Comparison of ENCODE assay signal across 24 cellular contexts in genomic region chr9:92592946-92593860, GRCh38. TPM values are rescaled to one million over a fixed set of nuclear protein-coding genes. Genes with fewer than 3 reads are reported as not detected.
DNase-seq lines count a peak whose midpoint lies in the region; ATAC-seq and TF ChIP-seq lines count a peak whose summit lies in the region.
"Had no signal": no experiment of that assay in that cellular context is flagged by ENCODE, and none has a peak within 500 bp of the region (broad histone marks: within the 10 kb centered on the region; RNA-seq: fewer than 3 reads in every experiment).

No MANE protein-coding gene starts in this region.

- H3K9ac ChIP-seq in mesenchymal stem cell (ENCODE audit: low read length): peak overlapping the region; percentile 65

- H3K4me2 ChIP-seq in mesenchymal stem cell (ENCODE audit: low read length, poor library complexity, severe bottlenecking): no peak overlapping the region

- H3K27ac ChIP-seq in mesenchymal stem cell (ENCODE audit: low read length, poor library complexity, severe bottlenecking): no peak overlapping the region
- peak overlapping the region; percentile 69 to 90 for H3K27ac ChIP-seq in aorta (ENCODE audit: low read depth in 1 of 2, low read length in 2 of 2)
- H3K27ac ChIP-seq: breast epithelium, VCaP had no signal

- peaks cover 2% of the 10 kb centered on the region for H3K4me1 ChIP-seq in mesenchymal stem cell (ENCODE audit: control insufficient read depth, insufficient read depth, low read depth, low read length)
- peaks cover 2 to 11% of the 10 kb centered on the region in 2 donors for H3K4me1 ChIP-seq in aorta (ENCODE audit: control insufficient read depth in 1 of 2, insufficient read depth in 2 of 2, low read length in 2 of 2)
- H3K4me1 ChIP-seq: breast epithelium had no signal

- H3K9me3 ChIP-seq in mesenchymal stem cell (ENCODE audit: control insufficient read depth, low read length): no peaks in the 10 kb centered on the region
- H3K9me3 ChIP-seq in aorta (ENCODE audit: control insufficient read depth, low read length): no peaks in the 10 kb centered on the region
- H3K9me3 ChIP-seq: breast epithelium had no signal

- no peaks in the 10 kb centered on the region for H3K79me1 ChIP-seq in mesenchymal stem cell (replicated peaks; ENCODE audit: low read length, poor library complexity, severe bottlenecking)

- H3K4me3 ChIP-seq in mesenchymal stem cell (ENCODE audit: insufficient read depth in 1 of 2, low read depth in 1 of 2, low read length in 2 of 2) (no peak overlapping the region), aorta (ENCODE audit: low read length in 2 of 2) (no peak overlapping the region)
- H3K4me3 ChIP-seq: breast epithelium had no signal

- H3K18ac ChIP-seq in mesenchymal stem cell (ENCODE audit: low read depth in 1 of 2, low read length in 2 of 2): no peak overlapping the region

- DNase-seq in stimulated activated naive CD8-positive, alpha-beta T cell treated with anti-CD3 and anti-CD28 coated beads, Interleukin-15, amount 100 ng/mL, for 72 hours: no peak
- DNase-seq in stimulated activated naive CD8-positive, alpha-beta T cell treated with anti-CD3 and anti-CD28 coated beads, Interleukin-15, Interleukin-2, amounts not matched to agents 100 U/mL and 50 U/mL, for 24 hours: no peak
- no peak for DNase-seq in chondrocyte (ENCODE audit: low spot score)
- DNase-seq in mesenchymal stem cell: no peak
- DNase-seq in aorta: no peak
- no peak for DNase-seq in activated gamma-delta T cell treated with Interleukin-2 at 50 U/mL for 16 hours
- DNase-seq in retina: no peak
- no peak for DNase-seq in stimulated activated CD8-positive, alpha-beta memory T cell treated with anti-CD3 and anti-CD28 coated beads, Interleukin-4, amount 100 ng/mL, for 48 hours
- DNase-seq: activated CD4-positive, alpha-beta memory T cell treated with anti-CD3 and anti-CD28 coated beads for 36 hours; activated T-cell treated with anti-CD3 and anti-CD28 coated beads for 4 hours; DMS79 treated with DMSO at 0.1 percent for 48 hours; GOT3; left cardiac atrium; NCI-H1417 treated with DMSO at 0.1 percent for 48 hours; OCI-M1; SIG-M5; T-cell had no signal

- H4K91ac ChIP-seq in mesenchymal stem cell (ENCODE audit: low read length): peak overlapping the region; percentile 61

- no peak overlapping the region for H3K4ac ChIP-seq in mesenchymal stem cell (ENCODE audit: low read depth in 1 of 2, low read length in 2 of 2)

- peak overlapping the region in 1 of 2 donors; percentile 42 for H3K27ac Mint-ChIP-seq in stimulated activated naive CD8-positive, alpha-beta T cell treated with anti-CD3 and anti-CD28 coated beads, Interleukin-15, amount 100 ng/mL, for 72 hours
- H3K27ac Mint-ChIP-seq in chondrocyte (ENCODE audit: unreplicated experiment): peak overlapping the region; percentile 59
- H3K27ac Mint-ChIP-seq: activated CD4-positive, alpha-beta memory T cell treated with anti-CD3 and anti-CD28 coated beads for 36 hours; activated naive CD4-positive, alpha-beta T cell treated with anti-CD3 and anti-CD28 coated beads, Interleukin-2, amount 50 U/mL, for 24 hours; natural killer cell treated with Interleukin-12 subunit alpha and Interleukin-12 subunit beta and Interleukin-15 and Interleukin-18, amount 100 ng/mL, for 72 hours; T-cell had no signal

- TF ChIP-seq CTCF in chondrocyte (IDR thresholded peaks at IDR 0.05): no peak

- H3K27me3 ChIP-seq in mesenchymal stem cell (ENCODE audit: control insufficient read depth in 1 of 2, insufficient read depth in 1 of 2, low read length in 2 of 2) (no peaks in the 10 kb centered on the region), aorta (ENCODE audit: control insufficient read depth in 1 of 2, insufficient read depth in 2 of 2, low read length in 1 of 2) (no peaks in the 10 kb centered on the region)
- H3K27me3 ChIP-seq: breast epithelium had no signal

- no peak overlapping the region for H2AK5ac ChIP-seq in mesenchymal stem cell (ENCODE audit: low read length, severe bottlenecking)

- H2AFZ ChIP-seq in mesenchymal stem cell (ENCODE audit: low read depth, low read length): no peak overlapping the region

- intact Hi-C loops in aorta (cut with DNase I): loop anchor here (5.0 kb wide), 1 partner anchor 56 kb away; the partner anchor contains the start of gene ECM2 (in 2 of the 2)

- no peaks in the 10 kb centered on the region for H3K9me3 Mint-ChIP-seq in stimulated activated naive CD8-positive, alpha-beta T cell treated with anti-CD3 and anti-CD28 coated beads, Interleukin-15, amount 100 ng/mL, for 72 hours
- H3K9me3 Mint-ChIP-seq in chondrocyte (ENCODE audit: low read depth): no peaks in the 10 kb centered on the region
- H3K9me3 Mint-ChIP-seq: activated CD4-positive, alpha-beta memory T cell treated with anti-CD3 and anti-CD28 coated beads for 36 hours; activated naive CD4-positive, alpha-beta T cell treated with anti-CD3 and anti-CD28 coated beads, Interleukin-2, amount 50 U/mL, for 24 hours; natural killer cell treated with Interleukin-12 subunit alpha and Interleukin-12 subunit beta and Interleukin-15 and Interleukin-18, amount 100 ng/mL, for 72 hours; T-cell had no signal

- H3K36me3 ChIP-seq in mesenchymal stem cell (ENCODE audit: control insufficient read depth in 1 of 2, insufficient read depth in 2 of 2, low read depth in 1 of 2, low read length in 2 of 2): no peaks in the 10 kb centered on the region
- H3K36me3 ChIP-seq in aorta (ENCODE audit: control insufficient read depth in 1 of 2, insufficient read depth in 2 of 2, low read length in 1 of 2): no peaks in the 10 kb centered on the region
- H3K36me3 ChIP-seq: breast epithelium had no signal

- no peak overlapping the region for H3K23ac ChIP-seq in mesenchymal stem cell (ENCODE audit: low read length in 2 of 2)

- H2BK15ac ChIP-seq in mesenchymal stem cell (ENCODE audit: low read depth, poor library complexity, severe bottlenecking): no peak overlapping the region

- H3K14ac ChIP-seq in mesenchymal stem cell (ENCODE audit: low read length in 2 of 2): no peak overlapping the region

- no peak overlapping the region for H3K4me3 Mint-ChIP-seq in stimulated activated naive CD8-positive, alpha-beta T cell treated with anti-CD3 and anti-CD28 coated beads, Interleukin-15, amount 100 ng/mL, for 72 hours
- H3K4me3 Mint-ChIP-seq in chondrocyte (ENCODE audit: unreplicated experiment): no peak overlapping the region
- H3K4me3 Mint-ChIP-seq: activated CD4-positive, alpha-beta memory T cell treated with anti-CD3 and anti-CD28 coated beads for 36 hours; activated naive CD4-positive, alpha-beta T cell treated with anti-CD3 and anti-CD28 coated beads, Interleukin-2, amount 50 U/mL, for 24 hours; natural killer cell treated with Interleukin-12 subunit alpha and Interleukin-12 subunit beta and Interleukin-15 and Interleukin-18, amount 100 ng/mL, for 72 hours; T-cell had no signal

- H4K8ac ChIP-seq in mesenchymal stem cell (ENCODE audit: low read length): no peak overlapping the region

- H2BK120ac ChIP-seq in mesenchymal stem cell (ENCODE audit: low read depth, low read length): no peak overlapping the region

- WGBS in mesenchymal stem cell: 87% methylated on average over 2 of the region's 7 CpGs
- WGBS in aorta, 2 donors: 12 to 22% methylated on average over 7 of the region's 7 CpGs

- H3K4me1 Mint-ChIP-seq in stimulated activated naive CD8-positive, alpha-beta T cell treated with anti-CD3 and anti-CD28 coated beads, Interleukin-15, amount 100 ng/mL, for 72 hours: no peaks in the 10 kb centered on the region
- peaks cover 47% of the 10 kb centered on the region for H3K4me1 Mint-ChIP-seq in chondrocyte (ENCODE audit: low read depth)
- H3K4me1 Mint-ChIP-seq: activated naive CD4-positive, alpha-beta T cell treated with anti-CD3 and anti-CD28 coated beads, Interleukin-2, amount 50 U/mL, for 24 hours; T-cell had no signal

- peak; percentile 28 for ATAC-seq in stimulated activated naive CD8-positive, alpha-beta T cell treated with anti-CD3 and anti-CD28 coated beads, Interleukin-15, amount 100 ng/mL, for 72 hours
- no peak for ATAC-seq in stimulated activated naive CD8-positive, alpha-beta T cell treated with anti-CD3 and anti-CD28 coated beads, Interleukin-15, Interleukin-2, amounts not matched to agents 100 U/mL and 50 U/mL, for 24 hours
- ATAC-seq in aorta (ENCODE audit: low FRiP score): peak; percentile 31
- ATAC-seq: T-cell had no signal

- H3K27me3 Mint-ChIP-seq in stimulated activated naive CD8-positive, alpha-beta T cell treated with anti-CD3 and anti-CD28 coated beads, Interleukin-15, amount 100 ng/mL, for 72 hours: no peaks in the 10 kb centered on the region
- no peaks in the 10 kb centered on the region for H3K27me3 Mint-ChIP-seq in chondrocyte (ENCODE audit: low read depth)
- H3K27me3 Mint-ChIP-seq: activated CD4-positive, alpha-beta memory T cell treated with anti-CD3 and anti-CD28 coated beads for 36 hours; activated naive CD4-positive, alpha-beta T cell treated with anti-CD3 and anti-CD28 coated beads, Interleukin-2, amount 50 U/mL, for 24 hours; natural killer cell treated with Interleukin-12 subunit alpha and Interleukin-12 subunit beta and Interleukin-15 and Interleukin-18, amount 100 ng/mL, for 72 hours; T-cell had no signal

- no peak overlapping the region for H2BK5ac ChIP-seq in mesenchymal stem cell (ENCODE audit: low read depth, low read length, poor library complexity, severe bottlenecking)

- H3K36me3 Mint-ChIP-seq in chondrocyte (ENCODE audit: low read depth): no peaks in the 10 kb centered on the region
- H3K36me3 Mint-ChIP-seq: activated CD4-positive, alpha-beta memory T cell treated with anti-CD3 and anti-CD28 coated beads for 36 hours; natural killer cell treated with Interleukin-12 subunit alpha and Interleukin-12 subunit beta and Interleukin-15 and Interleukin-18, amount 100 ng/mL, for 72 hours; T-cell had no signal

- no peak overlapping the region for H2BK12ac ChIP-seq in mesenchymal stem cell (ENCODE audit: low read length in 2 of 2)

RNA-seq across cellular contexts. Expression of gene ECM2, which starts 57.4 kb away (rescaled TPM):
- total RNA-seq in chondrocyte (31.7 to 39.6 TPM (median 34.2 TPM) in 3 replicates), aorta (10 to 100 TPM; 54.6 to 65.6 TPM)
- 0.18 TPM for polyA plus RNA-seq in mesenchymal stem cell (2013, experiment 1 of 2)
- 0.25 TPM for polyA plus RNA-seq in mesenchymal stem cell (2013, experiment 2 of 2)
- 100 to 1,000 TPM in 1 of 2 donors, 10 to 100 TPM in 1; 47.8 to 102 TPM for polyA plus RNA-seq in aorta
- total RNA-seq: activated CD4-positive, alpha-beta memory T cell treated with anti-CD3 and anti-CD28 coated beads for 36 hours; dermis microvascular lymphatic vessel endothelial cell; epithelial cell of proximal tubule; glomerular endothelial cell; natural killer cell treated with Interleukin-12 subunit alpha and Interleukin-12 subunit beta and Interleukin-15 and Interleukin-18, amount 100 ng/mL, for 72 hours; T-cell had no signal
